Comparison of ENCODE assay signal across 8 cellular contexts in the genomic region with DNA sequence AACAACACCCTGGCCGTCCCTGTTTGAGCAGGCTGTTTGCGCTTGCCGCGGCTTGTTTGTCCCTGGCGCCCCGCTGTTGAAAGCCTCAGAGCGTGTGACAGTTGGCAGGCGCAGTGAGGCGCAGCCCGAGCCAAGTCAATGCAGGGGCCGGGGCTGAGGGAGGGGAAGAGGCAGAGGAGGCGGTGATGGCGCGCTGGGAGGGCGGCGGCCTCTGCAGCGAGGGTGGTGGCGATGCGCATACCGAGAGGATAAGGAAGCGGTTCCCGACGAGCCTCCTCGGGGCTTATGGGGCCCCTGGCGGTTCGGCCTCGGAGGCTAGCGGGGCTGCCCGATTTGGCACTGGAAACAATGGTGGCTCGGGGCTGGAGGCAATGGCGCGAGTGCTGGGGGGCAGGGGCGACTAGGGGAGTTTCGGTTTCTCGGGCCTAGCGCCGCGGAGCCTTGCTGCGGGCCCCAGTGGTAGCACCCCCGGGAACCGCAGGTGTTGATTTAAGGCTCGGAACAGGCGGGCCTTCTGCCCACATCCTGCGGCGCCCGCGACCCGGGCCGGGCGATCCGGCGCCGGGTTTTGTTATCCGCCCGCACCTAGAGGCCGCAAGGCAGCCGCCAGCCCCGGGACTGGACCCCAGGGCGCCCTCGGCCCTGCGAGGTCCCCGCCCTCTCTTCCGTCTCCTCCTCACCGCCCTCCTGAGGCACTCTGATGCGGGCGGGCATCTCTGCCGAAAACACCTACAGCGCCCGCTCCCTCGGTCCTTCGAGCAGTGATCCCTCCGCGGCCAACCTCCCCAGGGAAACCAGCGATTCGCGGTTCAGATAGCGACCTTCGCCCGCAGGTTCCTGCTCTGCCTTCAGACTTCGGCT. TPM values are rescaled to one million over a fixed set of nuclear protein-coding genes. Genes with fewer than 3 reads are reported as not detected.
DNase-seq lines count a peak whose midpoint lies in the region; TF ChIP-seq lines count a peak whose summit lies in the region.

No MANE protein-coding gene starts in this region.

- TF ChIP-seq CTCF in foreskin fibroblast (IDR thresholded peaks at IDR 0.05; ENCODE audit: low read depth, low read length), result no peak
- TF ChIP-seq CTCF in neural crest cell (conservative IDR thresholded peaks at IDR 0.05), result no peak
- TF ChIP-seq CTCF in stomach (IDR thresholded peaks at IDR 0.05), result peak in 1 of 7 experiments; percentile 16

- peak; percentile 91 to 94 for DNase-seq in HAP-1 (ENCODE audit: low spot score in 2 of 2)
- DNase-seq in MG63, result peak; percentile 98
- DNase-seq in SHP77 (lab: John Stamatoyannopoulos, UW), result peak; percentile 89 to 90
- peak; percentile 92 for DNase-seq in activated gamma-delta T cell treated with Interleukin-2 at 50 U/mL for 16 hours
- DNase-seq in foreskin fibroblast, result peak; percentile 97 to 99
- peak; percentile 79 for DNase-seq in neural crest cell (ENCODE audit: low read depth, low spot score)
- DNase-seq in stomach, result peak; percentile 95

- no peaks in the 10 kb centered on the region for H3K27me3 Mint-ChIP-seq in neural crest cell (ENCODE audit: low read depth)

- no peaks in the 10 kb centered on the region for H3K27me3 ChIP-seq in HAP-1 (ENCODE audit: low read depth)
- no peaks in the 10 kb centered on the region for H3K27me3 ChIP-seq in MG63
- no peaks in the 10 kb centered on the region for H3K27me3 ChIP-seq in stomach

- WGBS in stomach, 5 donors, result 0% methylated on average over 39 to 80 of the region's 80 CpGs

- no peaks in the 10 kb centered on the region; the same call in 1 of the 2 replicates for H3K4me1 ChIP-seq in ES-I3 (ENCODE audit: insufficient read depth, low read length)
- H3K4me1 ChIP-seq in HAP-1, result peaks cover 29% of the 10 kb centered on the region
- peaks cover 18 to 60% (median 43%) of the 10 kb centered on the region in 4 donors for H3K4me1 ChIP-seq in stomach

- peak overlapping the region; percentile 91 for H3K4me3 Mint-ChIP-seq in neural crest cell

- H3K9ac ChIP-seq in ES-I3 (ENCODE audit: low read depth, low read length), result peak overlapping the region; percentile 71

- intact Hi-C loops in stomach (cut with DNase I; ENCODE audit: low total_unique reads), result no loop called here

- peak overlapping the region; percentile 94 for H3K27ac Mint-ChIP-seq in neural crest cell (ENCODE audit: unreplicated experiment)

- peak overlapping the region; percentile 69 for H3K4me3 ChIP-seq in HAP-1
- H3K4me3 ChIP-seq in MG63, result peak overlapping the region; percentile 88
- H3K4me3 ChIP-seq in foreskin fibroblast (ENCODE audit: low read depth in 1 of 2, low read length in 2 of 2), result peak overlapping the region; percentile 79 to 84
- H3K4me3 ChIP-seq in stomach, result peak overlapping the region; percentile 90 to 95 (median 92)

- H3K9me3 Mint-ChIP-seq in neural crest cell, result no peaks in the 10 kb centered on the region

- in situ Hi-C loops in HAP-1 (cut with MboI; ENCODE audit: low sequenced_read_pairs), result no loop called here

- peak in 1 of 4 donors; percentile 74 for TF ChIP-seq POLR2A in stomach (IDR thresholded peaks at IDR 0.05)

- peaks cover 33% of the 10 kb centered on the region for H3K4me1 Mint-ChIP-seq in neural crest cell

- peak overlapping the region; percentile 95 to 99 (median 97) for H3K27ac ChIP-seq in stomach

- H3K36me3 Mint-ChIP-seq in neural crest cell (ENCODE audit: low read depth), result no peaks in the 10 kb centered on the region

- no peaks in the 10 kb centered on the region for H3K9me3 ChIP-seq in ES-I3 (ENCODE audit: control insufficient read depth, insufficient read depth, low read length)
- no peaks in the 10 kb centered on the region for H3K9me3 ChIP-seq in HAP-1
- H3K9me3 ChIP-seq in MG63, result no peaks in the 10 kb centered on the region
- H3K9me3 ChIP-seq in stomach, result no peaks in the 10 kb centered on the region

- H3K36me3 ChIP-seq in ES-I3 (ENCODE audit: insufficient read depth, low read length) (no peaks in the 10 kb centered on the region), HAP-1 (replicated peaks) (no peaks in the 10 kb centered on the region), MG63 (peaks cover 4% of the 10 kb centered on the region; the same call in 1 of the 2 replicates), stomach (no peaks in the 10 kb centered on the region)

- TF ChIP-seq EP300 in stomach (IDR thresholded peaks at IDR 0.05), result no peak

RNA-seq across cellular contexts. Expression of a gene that starts 1.0 kb away (rescaled TPM):
- 21.4 and 24.2 TPM in 2 replicates for total RNA-seq in MG63 (2014; rRNA removed; shearing (Covaris generic); ENCODE audit: low replicate concordance)
- total RNA-seq in neural crest cell, result 17.4 and 17.9 TPM in 2 replicates
- total RNA-seq in stomach, result 100 to 1,000 TPM in 1 of 5 donors, 10 to 100 TPM in 3, 1 to 10 TPM in 1; 8.1 to 160 (median 71.9) TPM
- polyA plus RNA-seq in stomach, result 1 to 10 TPM; 2.0 to 5.1 (median 2.4) TPM

RNA-seq across cellular contexts. Expression of a gene that starts 58.6 kb away (rescaled TPM):
- 0.43 and 1.9 TPM in 2 replicates for total RNA-seq in MG63 (2014; rRNA removed; shearing (Covaris generic); ENCODE audit: low replicate concordance)
- not detected in 2 replicates for total RNA-seq in neural crest cell
- total RNA-seq in stomach, result 10 to 100 TPM in 4 of 5 donors, 1 to 10 TPM in 1; 5.5 to 26.8 (median 16.7) TPM
- 10 to 100 TPM in 1 of 3 donors, 1 to 10 TPM in 1, under 1 TPM in 1; 0.68 to 13.2 (median 1.2) TPM for polyA plus RNA-seq in stomach

Comparison
In these comparisons a context has a peak if more than half of its experiments do, and no peak if none do; other contexts are left out.
1. Peak in every context shown above with its lines: DNase-seq, H3K4me3 ChIP-seq and H3K27ac ChIP-seq.